In the genomic region with DNA sequence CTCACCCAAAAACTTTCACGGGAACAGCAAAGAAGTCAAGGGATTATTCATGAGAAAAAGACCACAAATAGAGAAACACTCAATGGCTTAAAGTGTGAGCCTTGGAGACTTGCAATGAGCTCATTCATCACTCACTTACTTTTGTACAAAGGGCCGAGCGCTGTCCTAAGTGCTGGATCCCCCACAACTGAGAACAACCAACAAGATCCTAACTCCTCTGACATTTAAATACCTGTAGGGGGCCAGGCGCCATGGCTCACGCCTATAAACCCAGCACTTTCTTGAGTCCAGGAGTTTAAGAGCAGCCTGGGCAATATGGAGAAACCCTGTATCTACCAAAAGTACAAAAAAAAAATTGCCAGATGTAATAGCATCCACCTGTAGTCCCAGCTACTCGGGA, we compare ENCODE assay signal across 14 cellular contexts. TPM values are rescaled to one million over a fixed set of nuclear protein-coding genes. Genes with fewer than 3 reads are reported as not detected.
A peak's percentile ranks its signal among the peaks of the same experiment; 100 is the strongest.
DNase-seq lines count a peak whose midpoint lies in the region; ATAC-seq and TF ChIP-seq lines count a peak whose summit lies in the region.
"Had no signal": no experiment of that assay in that cellular context is flagged by ENCODE, and none has a peak within 500 bp of the region (broad histone marks: within the 10 kb centered on the region; RNA-seq: fewer than 3 reads in every experiment).

No MANE protein-coding gene starts in this region.

- H3K4me3 ChIP-seq in HCT116 (replicated peaks in 1 of 2; ENCODE audit: low read depth in 1 of 2, low read length in 2 of 2): no peak overlapping the region
- H3K4me3 ChIP-seq in neural progenitor cell: no peak overlapping the region
- H3K4me3 ChIP-seq in tibial nerve: no peak overlapping the region
- H3K4me3 ChIP-seq in hepatocyte: no peak overlapping the region
- H3K4me3 ChIP-seq: HAP-1 had no signal

- H3K27ac ChIP-seq in HCT116 (ENCODE audit: low read depth, low read length): no peak overlapping the region
- H3K27ac ChIP-seq in neural progenitor cell: no peak overlapping the region
- no peak overlapping the region for H3K27ac ChIP-seq in tibial nerve
- H3K27ac ChIP-seq in hepatocyte: no peak overlapping the region

- H3K27me3 ChIP-seq in HCT116 (ENCODE audit: insufficient read depth, low read length) (peaks cover 11% of the 10 kb centered on the region), neural progenitor cell (no peaks in the 10 kb centered on the region), tibial nerve (peaks cover 0 to 4% of the 10 kb centered on the region in 2 donors), hepatocyte (no peaks in the 10 kb centered on the region)

- 68 to 74% methylated on average over 6 of the region's 6 CpGs for WGBS in tibial nerve, 2 donors
- 54% methylated on average over 6 of the region's 6 CpGs for WGBS in hepatocyte (ENCODE audit: low lambda C conversion rate, missing lambda C conversion rate)

- RAD21 ChIA-PET in HCT116 (lab: Charles Lee; ENCODE audit: low non-redundant PET in 1 of 2, low total read pairs in 2 of 2, uncharacterized antibody in 2 of 2, unreplicated experiment in 2 of 2): no interaction called here

- no peak overlapping the region for H3K4me3 Mint-ChIP-seq in neural progenitor cell
- H3K4me3 Mint-ChIP-seq: CD8-positive, alpha-beta T cell had no signal

- H3K4me2 ChIP-seq in HCT116 (ENCODE audit: low read length) (no peak overlapping the region), neural progenitor cell (no peak overlapping the region), hepatocyte (no peak overlapping the region)

- no peaks in the 10 kb centered on the region for H3K36me3 ChIP-seq in HCT116 (ENCODE audit: control insufficient read depth in 1 of 2, insufficient read depth in 2 of 2, low read length in 2 of 2)
- H3K36me3 ChIP-seq in neural progenitor cell: no peaks in the 10 kb centered on the region
- no peaks in the 10 kb centered on the region for H3K36me3 ChIP-seq in tibial nerve
- H3K36me3 ChIP-seq in hepatocyte (replicated peaks; ENCODE audit: insufficient read depth, low read depth): no peaks in the 10 kb centered on the region
- H3K36me3 ChIP-seq: HAP-1 had no signal

- no peak for TF ChIP-seq CTCF in HCT116 (IDR thresholded peaks at IDR 0.05 in 2 of 3, conservative IDR thresholded peaks at IDR 0.05 in 1 of 3; ENCODE audit: borderline replicate concordance in 1 of 3, insufficient read depth in 1 of 3, low read depth in 2 of 3, low read length in 2 of 3)
- TF ChIP-seq CTCF in neural progenitor cell (IDR thresholded peaks at IDR 0.05): peak; percentile 18
- no peak for TF ChIP-seq CTCF in tibial nerve (IDR thresholded peaks at IDR 0.05)
- TF ChIP-seq CTCF in hepatocyte (IDR thresholded peaks at IDR 0.05; ENCODE audit: poor library complexity): no peak

- H3K27ac Mint-ChIP-seq in neural progenitor cell: no peak overlapping the region
- H3K27ac Mint-ChIP-seq: CD8-positive, alpha-beta T cell had no signal

- H3K79me2 ChIP-seq in HCT116 (ENCODE audit: insufficient read depth, low read length) (no peaks in the 10 kb centered on the region), neural progenitor cell (ENCODE audit: low read depth) (no peaks in the 10 kb centered on the region), hepatocyte (no peaks in the 10 kb centered on the region)

- TF ChIP-seq RAD21 in HCT116 (IDR thresholded peaks at IDR 0.05; ENCODE audit: low read depth): no peak

- H3K9me3 Mint-ChIP-seq in neural progenitor cell: no peaks in the 10 kb centered on the region
- H3K9me3 Mint-ChIP-seq: CD8-positive, alpha-beta T cell had no signal

- CTCF ChIA-PET in HCT116 (lab: Charles Lee): no interaction called here

- H4K20me1 ChIP-seq in HCT116 (ENCODE audit: insufficient read depth): no peaks in the 10 kb centered on the region
- H4K20me1 ChIP-seq in neural progenitor cell (ENCODE audit: low read depth): no peaks in the 10 kb centered on the region
- H4K20me1 ChIP-seq in hepatocyte (ENCODE audit: insufficient read depth, poor library complexity, severe bottlenecking): no peaks in the 10 kb centered on the region

- H3K4me1 Mint-ChIP-seq in neural progenitor cell: peaks cover 44% of the 10 kb centered on the region

- no peaks in the 10 kb centered on the region for H3K36me3 Mint-ChIP-seq in neural progenitor cell
- H3K36me3 Mint-ChIP-seq: CD8-positive, alpha-beta T cell had no signal

- H3K9ac ChIP-seq in HCT116 (ENCODE audit: low read length) (no peak overlapping the region), neural progenitor cell (no peak overlapping the region)

- H2AFZ ChIP-seq in HCT116 (ENCODE audit: low read depth, low read length, poor library complexity, severe bottlenecking) (no peak overlapping the region), neural progenitor cell (replicated peaks) (no peak overlapping the region), hepatocyte (no peak overlapping the region)

- POLR2A ChIA-PET in HCT116 (lab: Charles Lee): no interaction called here

- ATAC-seq in HCT116 (no peak), HG02884 (IDR thresholded peaks at IDR 0.05; ENCODE audit: unreplicated experiment) (no peak)
- ATAC-seq: CD8-positive, alpha-beta T cell had no signal

- peak; percentile 70 for DNase-seq in ELF-1 (ENCODE audit: low read depth, low spot score)
- DNase-seq in HCT116 (ENCODE audit: low read depth, low spot score): no peak
- peak; percentile 41 for DNase-seq in ecto neural progenitor cell (ENCODE audit: low spot score)
- DNase-seq in neural progenitor cell (ENCODE audit: low spot score): peak; percentile 56
- no peak for DNase-seq in tibial nerve (ENCODE audit: low spot score in 2 of 2)
- no peak for DNase-seq in hepatocyte (ENCODE audit: low spot score)
- DNase-seq: CD8-positive, alpha-beta T cell; IMR-90; NCI-H1048; NCI-H2227 treated with DMSO at 0.1 percent for 48 hours; NCI-H526 treated with DMSO at 0.1 percent for 48 hours; NK-92 treated with Interleukin-12 subunit alpha and Interleukin-12 subunit beta, amount 100 ng/mL, for 24 hours had no signal

- TF ChIP-seq EP300 in tibial nerve (IDR thresholded peaks at IDR 0.05): no peak

- intact Hi-C loops in HCT116 (cut with micrococcal nuclease): no loop called here

- H3K4me1 ChIP-seq in HCT116 (ENCODE audit: control insufficient read depth in 1 of 2, insufficient read depth in 2 of 2, low read length in 2 of 2): peaks cover 0 to 6% of the 10 kb centered on the region in 2 experiments; a peak in 2 of 4 replicates
- peaks cover 6% of the 10 kb centered on the region for H3K4me1 ChIP-seq in neural progenitor cell
- peaks cover 0 to 27% (median 2%) of the 10 kb centered on the region in 4 donors for H3K4me1 ChIP-seq in tibial nerve
- no peaks in the 10 kb centered on the region for H3K4me1 ChIP-seq in hepatocyte (ENCODE audit: insufficient read depth)

- TF ChIP-seq POLR2A in HCT116 (IDR thresholded peaks at IDR 0.05; ENCODE audit: borderline replicate concordance, extremely low read depth, insufficient read depth, insufficient read length) (no peak), tibial nerve (IDR thresholded peaks at IDR 0.05) (no peak)

- peaks cover 7% of the 10 kb centered on the region for H3K27me3 Mint-ChIP-seq in neural progenitor cell (ENCODE audit: insufficient read depth, low read depth)

- no TSS peak for BruUV-seq in HCT116 (replicated peaks; lab: Mats Ljungman, UMichigan)

- no peaks in the 10 kb centered on the region for H3K9me3 ChIP-seq in HCT116 (ENCODE audit: control insufficient read depth in 1 of 2, insufficient read depth in 1 of 2, low read depth in 1 of 2, low read length in 2 of 2)
- H3K9me3 ChIP-seq in neural progenitor cell (ENCODE audit: low read depth): no peaks in the 10 kb centered on the region
- H3K9me3 ChIP-seq in tibial nerve: no peaks in the 10 kb centered on the region
- H3K9me3 ChIP-seq in hepatocyte (ENCODE audit: low read depth): no peaks in the 10 kb centered on the region
- H3K9me3 ChIP-seq: HAP-1 had no signal

- no peaks in the 10 kb centered on the region for H3F3A ChIP-seq in neural progenitor cell (ENCODE audit: low read depth)

- H3K9me2 ChIP-seq in HCT116 (ENCODE audit: insufficient read depth): no peaks in the 10 kb centered on the region
- no peaks in the 10 kb centered on the region for H3K9me2 ChIP-seq in hepatocyte (replicated peaks; ENCODE audit: insufficient read depth)

TF ChIP-seq in HCT116, 20 proteins besides CTCF, POLR2A, EP300 and RAD21:
- TF ChIP-seq, protein P1, sequence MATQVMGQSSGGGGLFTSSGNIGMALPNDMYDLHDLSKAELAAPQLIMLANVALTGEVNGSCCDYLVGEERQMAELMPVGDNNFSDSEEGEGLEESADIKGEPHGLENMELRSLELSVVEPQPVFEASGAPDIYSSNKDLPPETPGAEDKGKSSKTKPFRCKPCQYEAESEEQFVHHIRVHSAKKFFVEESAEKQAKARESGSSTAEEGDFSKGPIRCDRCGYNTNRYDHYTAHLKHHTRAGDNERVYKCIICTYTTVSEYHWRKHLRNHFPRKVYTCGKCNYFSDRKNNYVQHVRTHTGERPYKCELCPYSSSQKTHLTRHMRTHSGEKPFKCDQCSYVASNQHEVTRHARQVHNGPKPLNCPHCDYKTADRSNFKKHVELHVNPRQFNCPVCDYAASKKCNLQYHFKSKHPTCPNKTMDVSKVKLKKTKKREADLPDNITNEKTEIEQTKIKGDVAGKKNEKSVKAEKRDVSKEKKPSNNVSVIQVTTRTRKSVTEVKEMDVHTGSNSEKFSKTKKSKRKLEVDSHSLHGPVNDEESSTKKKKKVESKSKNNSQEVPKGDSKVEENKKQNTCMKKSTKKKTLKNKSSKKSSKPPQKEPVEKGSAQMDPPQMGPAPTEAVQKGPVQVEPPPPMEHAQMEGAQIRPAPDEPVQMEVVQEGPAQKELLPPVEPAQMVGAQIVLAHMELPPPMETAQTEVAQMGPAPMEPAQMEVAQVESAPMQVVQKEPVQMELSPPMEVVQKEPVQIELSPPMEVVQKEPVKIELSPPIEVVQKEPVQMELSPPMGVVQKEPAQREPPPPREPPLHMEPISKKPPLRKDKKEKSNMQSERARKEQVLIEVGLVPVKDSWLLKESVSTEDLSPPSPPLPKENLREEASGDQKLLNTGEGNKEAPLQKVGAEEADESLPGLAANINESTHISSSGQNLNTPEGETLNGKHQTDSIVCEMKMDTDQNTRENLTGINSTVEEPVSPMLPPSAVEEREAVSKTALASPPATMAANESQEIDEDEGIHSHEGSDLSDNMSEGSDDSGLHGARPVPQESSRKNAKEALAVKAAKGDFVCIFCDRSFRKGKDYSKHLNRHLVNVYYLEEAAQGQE (IDR thresholded peaks at IDR 0.05; ENCODE audit: low read depth): peak; percentile 13; the same call in 1 of the 2 replicates
- TF ChIP-seq EGR1 (IDR thresholded peaks at IDR 0.05; ENCODE audit: low read depth): no peak

RNA-seq across cellular contexts. Expression of a gene that starts 29.4 kb away (rescaled TPM):
- 27.4 TPM for total RNA-seq in HCT116 (2021; ENCODE audit: unreplicated experiment)
- 8.1 and 10.3 TPM in 2 replicates for polyA plus RNA-seq in HCT116 (2012)
- total RNA-seq in neural progenitor cell (ENCODE audit: low replicate concordance): 13.0 and 22.4 TPM in 2 replicates
- 10 to 100 TPM; 28.5 to 35.7 (median 32.1) TPM for total RNA-seq in tibial nerve
- total RNA-seq in hepatocyte: 11.8 and 14.8 TPM in 2 replicates
- polyA plus RNA-seq in hepatocyte: 3.8 and 4.7 TPM in 2 replicates

Comparison
In these comparisons a context has a peak if more than half of its experiments do, and no peak if none do; other contexts are left out.
1. DNase-seq: peak in ELF-1 (single experiment), ecto neural progenitor cell (single experiment) and neural progenitor cell (single experiment); none in HCT116 (single experiment), tibial nerve (0 of 2) and hepatocyte (single experiment).